8 cellular contexts compared by ENCODE assay signal in genomic region chr1:23867542-23867952, GRCh38. TPM values are rescaled to one million over a fixed set of nuclear protein-coding genes. Genes with fewer than 3 reads are reported as not detected.
DNase-seq lines count a peak whose midpoint lies in the region; ATAC-seq lines count a peak whose summit lies in the region.

No MANE protein-coding gene starts in this region.

- H3K4me3 ChIP-seq in iPS DF 6.9 (ENCODE audit: low read length): peak overlapping the region; percentile 76; the same call in 1 of the 2 replicates

- ATAC-seq in GM18873 (IDR thresholded peaks at IDR 0.05; ENCODE audit: low FRiP score, unreplicated experiment) (peak; percentile 5), HG02973 (IDR thresholded peaks at IDR 0.05; ENCODE audit: unreplicated experiment) (peak; percentile 15)
- no peak for ATAC-seq in stimulated activated effector memory CD8-positive, alpha-beta T cell treated with anti-CD3 and anti-CD28 coated beads, Interleukin-12 subunit alpha, Interleukin-12 subunit beta, amount 100 ng/mL, for 72 hours

- no peaks in the 10 kb centered on the region for H3K4me1 ChIP-seq in iPS DF 6.9 (ENCODE audit: control insufficient read depth, insufficient read depth, low read length)

- no peaks in the 10 kb centered on the region for H3K9me3 ChIP-seq in iPS DF 6.9 (ENCODE audit: control insufficient read depth, insufficient read depth, low read length)

- no peak for DNase-seq in activated CD4-positive, alpha-beta memory T cell treated with anti-CD3 and anti-CD28 coated beads, Interleukin-2, amount 10 ng/mL, durations not matched to agents 7 days and 5 days
- DNase-seq in iPS DF 6.9 (ENCODE audit: low read depth, low spot score) (no peak), NCI-H524 (lab: John Stamatoyannopoulos, UW) (no peak), NCI-H2171 (lab: John Stamatoyannopoulos, UW) (no peak), DMS114 treated with DMSO at 0.1 percent for 48 hours (lab: John Stamatoyannopoulos, UW; ENCODE audit: unreplicated experiment) (no peak)
- no peak for DNase-seq in stimulated activated effector memory CD8-positive, alpha-beta T cell treated with anti-CD3 and anti-CD28 coated beads, Interleukin-12 subunit alpha, Interleukin-12 subunit beta, amount 100 ng/mL, for 72 hours (ENCODE audit: low spot score in 2 of 2)

- no CpG with 5 or more reads among the region's 24 CpGs for WGBS in iPS DF 6.9 (ENCODE audit: insufficient coverage, insufficient read length)

- POLR2A ChIA-PET in activated CD4-positive, alpha-beta memory T cell treated with anti-CD3 and anti-CD28 coated beads, Interleukin-2, amount 10 ng/mL, durations not matched to agents 7 days and 5 days (lab: Charles Lee): interaction anchor here (1.0 to 1.3 kb wide), 2 partner anchors 43 to 57 kb away, joined by 4 read pairs; partner anchors contain the start of gene HMGCL

- no peaks in the 10 kb centered on the region for H3K9me3 Mint-ChIP-seq in activated CD4-positive, alpha-beta memory T cell treated with anti-CD3 and anti-CD28 coated beads, Interleukin-2, amount 10 ng/mL, durations not matched to agents 7 days and 5 days
- H3K9me3 Mint-ChIP-seq in stimulated activated effector memory CD8-positive, alpha-beta T cell treated with anti-CD3 and anti-CD28 coated beads, Interleukin-12 subunit alpha, Interleukin-12 subunit beta, amount 100 ng/mL, for 72 hours: no peaks in the 10 kb centered on the region

- H3K4me3 Mint-ChIP-seq in activated CD4-positive, alpha-beta memory T cell treated with anti-CD3 and anti-CD28 coated beads, Interleukin-2, amount 10 ng/mL, durations not matched to agents 7 days and 5 days: peak overlapping the region; percentile 78
- peak overlapping the region; percentile 74 for H3K4me3 Mint-ChIP-seq in stimulated activated effector memory CD8-positive, alpha-beta T cell treated with anti-CD3 and anti-CD28 coated beads, Interleukin-12 subunit alpha, Interleukin-12 subunit beta, amount 100 ng/mL, for 72 hours

- peaks cover 18% of the 10 kb centered on the region for H3K4me1 Mint-ChIP-seq in activated CD4-positive, alpha-beta memory T cell treated with anti-CD3 and anti-CD28 coated beads, Interleukin-2, amount 10 ng/mL, durations not matched to agents 7 days and 5 days
- peaks cover 24% of the 10 kb centered on the region for H3K4me1 Mint-ChIP-seq in stimulated activated effector memory CD8-positive, alpha-beta T cell treated with anti-CD3 and anti-CD28 coated beads, Interleukin-12 subunit alpha, Interleukin-12 subunit beta, amount 100 ng/mL, for 72 hours

- H3K27me3 Mint-ChIP-seq in activated CD4-positive, alpha-beta memory T cell treated with anti-CD3 and anti-CD28 coated beads, Interleukin-2, amount 10 ng/mL, durations not matched to agents 7 days and 5 days: peaks cover 5% of the 10 kb centered on the region

- peaks cover 5% of the 10 kb centered on the region for H3K36me3 Mint-ChIP-seq in activated CD4-positive, alpha-beta memory T cell treated with anti-CD3 and anti-CD28 coated beads, Interleukin-2, amount 10 ng/mL, durations not matched to agents 7 days and 5 days (ENCODE audit: low read depth)
- H3K36me3 Mint-ChIP-seq in stimulated activated effector memory CD8-positive, alpha-beta T cell treated with anti-CD3 and anti-CD28 coated beads, Interleukin-12 subunit alpha, Interleukin-12 subunit beta, amount 100 ng/mL, for 72 hours: peaks cover 26% of the 10 kb centered on the region

- H3K27ac ChIP-seq in iPS DF 6.9 (ENCODE audit: low read length): no peak overlapping the region

- CTCF ChIA-PET in activated CD4-positive, alpha-beta memory T cell treated with anti-CD3 and anti-CD28 coated beads, Interleukin-2, amount 10 ng/mL, durations not matched to agents 7 days and 5 days (lab: Charles Lee): interaction anchor here (0.8 to 2.1 kb wide), 2 partner anchors 57 to 60 kb away, joined by 3 to 23 read pairs; no protein-coding TSS in a partner anchor

- no peak overlapping the region for H3K27ac Mint-ChIP-seq in activated CD4-positive, alpha-beta memory T cell treated with anti-CD3 and anti-CD28 coated beads, Interleukin-2, amount 10 ng/mL, durations not matched to agents 7 days and 5 days
- H3K27ac Mint-ChIP-seq in stimulated activated effector memory CD8-positive, alpha-beta T cell treated with anti-CD3 and anti-CD28 coated beads, Interleukin-12 subunit alpha, Interleukin-12 subunit beta, amount 100 ng/mL, for 72 hours: peak overlapping the region; percentile 69

- H3K27me3 ChIP-seq in iPS DF 6.9 (ENCODE audit: control insufficient read depth, insufficient read depth, low read length): peaks cover 7% of the 10 kb centered on the region; the same call in 1 of the 2 replicates

- no peaks in the 10 kb centered on the region for H3K36me3 ChIP-seq in iPS DF 6.9 (ENCODE audit: control insufficient read depth, insufficient read depth, low read length)

RNA-seq across cellular contexts. Expression of gene FUCA1, which starts 0.5 kb away (rescaled TPM):
- 1 to 10 TPM; 5.6 to 6.3 TPM for total RNA-seq in activated CD4-positive, alpha-beta memory T cell treated with anti-CD3 and anti-CD28 coated beads, Interleukin-2, amount 10 ng/mL, durations not matched to agents 7 days and 5 days

RNA-seq across cellular contexts. Expression of gene HMGCL, which starts 42.3 kb away (rescaled TPM):
- 10 to 100 TPM; 33.5 to 35.7 TPM for total RNA-seq in activated CD4-positive, alpha-beta memory T cell treated with anti-CD3 and anti-CD28 coated beads, Interleukin-2, amount 10 ng/mL, durations not matched to agents 7 days and 5 days

RNA-seq across cellular contexts. Expression of gene CNR2, which starts 45.6 kb away (rescaled TPM):
- under 1 TPM in 1 of 2 experiments, not detected in 1; 0.08 TPM for total RNA-seq in activated CD4-positive, alpha-beta memory T cell treated with anti-CD3 and anti-CD28 coated beads, Interleukin-2, amount 10 ng/mL, durations not matched to agents 7 days and 5 days
